15 cellular contexts compared by ENCODE assay signal in genomic region chr3:109897734-109898133, GRCh38.
DNase-seq lines count a peak whose midpoint lies in the region; ATAC-seq and TF ChIP-seq lines count a peak whose summit lies in the region.
"Had no signal": no experiment of that assay in that cellular context is flagged by ENCODE, and none has a peak within 500 bp of the region (broad histone marks: within the 10 kb centered on the region; RNA-seq: fewer than 3 reads in every experiment).

No MANE protein-coding gene starts in this region.

- ATAC-seq in HCT116 = no peak
- ATAC-seq: GM12878 had no signal

- H3K9me3 ChIP-seq in HCT116 (ENCODE audit: control insufficient read depth in 1 of 2, insufficient read depth in 1 of 2, low read depth in 1 of 2, low read length in 2 of 2) = no peaks in the 10 kb centered on the region; a peak in 1 of 4 replicates
- H3K9me3 ChIP-seq: BLaER1 had no signal

- RAD21 ChIA-PET in HCT116 (lab: Charles Lee; ENCODE audit: low non-redundant PET in 1 of 2, low total read pairs in 2 of 2, uncharacterized antibody in 2 of 2, unreplicated experiment in 2 of 2) = no interaction called here

- H2AFZ ChIP-seq in HCT116 (ENCODE audit: low read depth, low read length, poor library complexity, severe bottlenecking) = peak overlapping the region; percentile 2

- intact Hi-C loops in HCT116 (cut with micrococcal nuclease) = no loop called here
- intact Hi-C loops in posterior vena cava (cut with DNase I) = loop anchor here in 1 of 2 donors (2.0 kb wide), 1 partner anchor 15 kb away; no protein-coding TSS in a partner anchor

- CTCF ChIA-PET in HCT116 (lab: Charles Lee) = no interaction called here

- H3K4me3 ChIP-seq in HCT116 (replicated peaks in 1 of 2; ENCODE audit: low read depth in 1 of 2, low read length in 2 of 2) (no peak overlapping the region), cardiac fibroblast (replicated peaks in 1 of 2; ENCODE audit: low read depth in 2 of 2, low read length in 2 of 2) (no peak overlapping the region)
- H3K4me3 ChIP-seq: BLaER1, GM12878 had no signal

- POLR2A ChIA-PET in HCT116 (lab: Charles Lee) = no interaction called here

- peaks cover 0 to 2% of the 10 kb centered on the region in 2 experiments; a peak in 1 of 4 replicates for H3K4me1 ChIP-seq in HCT116 (ENCODE audit: control insufficient read depth in 1 of 2, insufficient read depth in 2 of 2, low read length in 2 of 2)
- H3K4me1 ChIP-seq: BLaER1 had no signal

- H3K79me2 ChIP-seq in HCT116 (ENCODE audit: insufficient read depth, low read length) = no peaks in the 10 kb centered on the region

- TF ChIP-seq CTCF in HCT116 (IDR thresholded peaks at IDR 0.05 in 2 of 3, conservative IDR thresholded peaks at IDR 0.05 in 1 of 3; ENCODE audit: borderline replicate concordance in 1 of 3, insufficient read depth in 1 of 3, low read depth in 2 of 3, low read length in 2 of 3) (no peak), cardiac fibroblast (IDR thresholded peaks at IDR 0.05; ENCODE audit: low read depth, low read length) (no peak)

- no peaks in the 10 kb centered on the region for H3K9me2 ChIP-seq in HCT116 (ENCODE audit: insufficient read depth)

- TF ChIP-seq RAD21 in HCT116 (IDR thresholded peaks at IDR 0.05; ENCODE audit: low read depth) = no peak

- TF ChIP-seq POLR2A in HCT116 (IDR thresholded peaks at IDR 0.05; ENCODE audit: borderline replicate concordance, extremely low read depth, insufficient read depth, insufficient read length) = no peak

- no peak overlapping the region for H3K9ac ChIP-seq in HCT116 (ENCODE audit: low read length)
- H3K9ac ChIP-seq: BLaER1 had no signal

- no peak overlapping the region for H3K4me2 ChIP-seq in HCT116 (ENCODE audit: low read length)
- H3K4me2 ChIP-seq: BLaER1 had no signal

- no peaks in the 10 kb centered on the region for H3K27me3 ChIP-seq in HCT116 (ENCODE audit: insufficient read depth, low read length)
- H3K27me3 ChIP-seq: BLaER1 had no signal

- no TSS peak for BruUV-seq in HCT116 (replicated peaks; lab: Mats Ljungman, UMichigan)

- H3K27ac ChIP-seq in HCT116 (ENCODE audit: low read depth, low read length) = no peak overlapping the region
- H3K27ac ChIP-seq: BLaER1 had no signal

- no peaks in the 10 kb centered on the region for H4K20me1 ChIP-seq in HCT116 (ENCODE audit: insufficient read depth)
- H4K20me1 ChIP-seq: BLaER1 had no signal

- no peak for DNase-seq in HCT116 (ENCODE audit: low read depth, low spot score)
- peak; percentile 7 to 10 for DNase-seq in cardiac fibroblast (ENCODE audit: low read depth in 2 of 2)
- DNase-seq in kidney tubule cell (ENCODE audit: low spot score) = peak; percentile 1
- no peak for DNase-seq in posterior vena cava (ENCODE audit: low spot score)
- no peak for DNase-seq in SW 1271 (lab: John Stamatoyannopoulos, UW)
- no peak for DNase-seq in putamen (ENCODE audit: low spot score)
- DNase-seq in MV-4-11 (lab: John Stamatoyannopoulos, UW) = no peak
- DNase-seq: ACHN; CD4-positive, alpha-beta memory T cell; DMS153; DMS79; GF-D8; H9 had no signal

- no peaks in the 10 kb centered on the region for H3K36me3 ChIP-seq in HCT116 (ENCODE audit: control insufficient read depth in 1 of 2, insufficient read depth in 2 of 2, low read length in 2 of 2)
- H3K36me3 ChIP-seq: BLaER1 had no signal

TF ChIP-seq in HCT116, 20 proteins besides CTCF, POLR2A, EP300 and RAD21:
- TF ChIP-seq SIN3A (IDR thresholded peaks at IDR 0.05; ENCODE audit: low read depth) (no peak), CBX3 (IDR thresholded peaks at IDR 0.05; ENCODE audit: low read depth) (no peak), ATF3 (IDR thresholded peaks at IDR 0.05) (no peak), CEBPB (IDR thresholded peaks at IDR 0.05; ENCODE audit: low read depth) (no peak), SRF (IDR thresholded peaks at IDR 0.05; ENCODE audit: low read depth) (no peak), ZBTB33 (IDR thresholded peaks at IDR 0.05; ENCODE audit: extremely low read depth, insufficient replicate concordance, low read length) (no peak), YY1 (IDR thresholded peaks at IDR 0.05; ENCODE audit: extremely low read depth, insufficient replicate concordance, low read depth, low read length) (no peak), MAX (IDR thresholded peaks at IDR 0.05) (no peak), TCF7L2 (IDR thresholded peaks at IDR 0.05; ENCODE audit: borderline replicate concordance, extremely low read depth, insufficient read depth, insufficient read length) (no peak), POLR2AphosphoS5 (IDR thresholded peaks at IDR 0.05; ENCODE audit: low read depth, low read length) (no peak), SP1 (IDR thresholded peaks at IDR 0.05; ENCODE audit: low read depth) (no peak), ZFX (IDR thresholded peaks at IDR 0.05) (no peak), REST (IDR thresholded peaks at IDR 0.05; ENCODE audit: low read depth) (no peak), FOSL1 (IDR thresholded peaks at IDR 0.05; ENCODE audit: low read depth) (no peak), ZNF274 (IDR thresholded peaks at IDR 0.05; ENCODE audit: low read depth, low read length) (no peak), EZH2phosphoT487 (IDR thresholded peaks at IDR 0.05; ENCODE audit: borderline replicate concordance) (no peak), ELF1 (IDR thresholded peaks at IDR 0.05; ENCODE audit: borderline replicate concordance, low read depth) (no peak)

Comparison
In these comparisons a context has a peak if more than half of its experiments do, and no peak if none do; other contexts are left out.
1. DNase-seq: peak in cardiac fibroblast (2 of 2) and kidney tubule cell (single experiment); none in HCT116 (single experiment), posterior vena cava (single experiment), SW 1271 (0 of 2), putamen (single experiment) and MV-4-11 (single experiment).